Comparison of ENCODE assay signal across 8 cellular contexts in the genomic region with DNA sequence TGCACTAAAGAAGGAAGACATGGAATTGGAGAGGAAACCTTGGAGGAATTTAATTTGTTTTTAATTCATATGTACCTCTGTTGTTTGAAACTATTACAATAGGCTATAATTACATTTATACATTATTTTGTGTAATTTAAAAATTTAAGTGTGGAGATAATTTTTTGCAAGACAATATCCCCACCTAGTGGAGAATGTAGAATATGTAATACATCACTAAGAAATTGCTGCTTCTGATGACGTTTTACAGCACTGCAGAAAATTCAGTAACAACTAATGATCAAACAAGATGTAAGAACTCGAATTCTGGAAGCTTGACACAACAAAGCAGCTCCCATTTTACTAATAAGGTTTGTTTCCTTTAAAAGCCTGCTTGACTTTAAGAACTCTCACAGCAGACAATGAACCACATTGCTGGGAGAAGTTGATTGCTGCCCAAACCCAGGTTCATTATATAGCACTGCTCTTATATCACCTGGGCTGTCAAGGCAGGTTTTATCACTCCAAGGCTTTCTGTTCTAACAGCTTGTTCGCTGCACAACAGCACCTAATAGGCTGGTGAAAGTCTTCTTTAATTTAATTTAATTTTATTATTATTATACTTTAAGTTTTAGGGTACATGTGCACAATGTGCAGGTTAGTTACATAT. TPM values are rescaled to one million over a fixed set of nuclear protein-coding genes. Genes with fewer than 3 reads are reported as not detected.
DNase-seq lines count a peak whose midpoint lies in the region; ATAC-seq and TF ChIP-seq lines count a peak whose summit lies in the region.

No MANE protein-coding gene starts in this region.

- H3K27me3 Mint-ChIP-seq in CD4-positive, alpha-beta T cell, result no peaks in the 10 kb centered on the region
- H3K27me3 Mint-ChIP-seq in activated T-helper 1 cell treated with anti-CD3 and anti-CD28 coated beads, Interleukin-12 subunit alpha, Interleukin-12 subunit beta, Interleukin-2, Interleukin-4 antibody, amounts not matched to agents 30 ng/mL and 10 ng/mL and 1 ng/mL, durations not matched to agents 14 hours and 24 hours and 36 hours (ENCODE audit: insufficient read depth), result no peaks in the 10 kb centered on the region
- H3K27me3 Mint-ChIP-seq in activated T-cell treated with anti-CD3 and anti-CD28 coated beads, Interleukin-2, amount 50 U/mL, for 24 hours, result no peaks in the 10 kb centered on the region

- peaks cover 28% of the 10 kb centered on the region for H3K36me3 Mint-ChIP-seq in CD4-positive, alpha-beta T cell (ENCODE audit: low read depth)
- peaks cover 26% of the 10 kb centered on the region for H3K36me3 Mint-ChIP-seq in activated T-helper 1 cell treated with anti-CD3 and anti-CD28 coated beads, Interleukin-12 subunit alpha, Interleukin-12 subunit beta, Interleukin-2, Interleukin-4 antibody, amounts not matched to agents 30 ng/mL and 10 ng/mL and 1 ng/mL, durations not matched to agents 14 hours and 24 hours and 36 hours (ENCODE audit: low read depth)
- peaks cover 48% of the 10 kb centered on the region for H3K36me3 Mint-ChIP-seq in activated T-cell treated with anti-CD3 and anti-CD28 coated beads, Interleukin-2, amount 50 U/mL, for 24 hours (ENCODE audit: low read depth)

- H3K36me3 ChIP-seq in esophagus squamous epithelium, result peaks cover 0 to 11% (median 0%) of the 10 kb centered on the region in 3 donors
- no peaks in the 10 kb centered on the region for H3K36me3 ChIP-seq in ovary

- H3K27ac ChIP-seq in CD4-positive, alpha-beta T cell (ENCODE audit: low read depth, low read length), result no peak overlapping the region
- H3K27ac ChIP-seq in RWPE1, result no peak overlapping the region
- H3K27ac ChIP-seq in esophagus squamous epithelium, result peak overlapping the region in 1 of 4 donors; percentile 80
- no peak overlapping the region for H3K27ac ChIP-seq in ovary

- H3K9me3 ChIP-seq in CD4-positive, alpha-beta T cell (ENCODE audit: control insufficient read depth, low read length), result no peaks in the 10 kb centered on the region
- H3K9me3 ChIP-seq in esophagus squamous epithelium (no peaks in the 10 kb centered on the region), ovary (no peaks in the 10 kb centered on the region)

- TF ChIP-seq CTCF in CD4-positive, alpha-beta T cell (IDR thresholded peaks at IDR 0.05), result peak; percentile 78
- TF ChIP-seq CTCF in RWPE1 (conservative IDR thresholded peaks at IDR 0.05; ENCODE audit: low read depth) (peak; percentile 57), esophagus squamous epithelium (IDR thresholded peaks at IDR 0.05) (peak; percentile 46 to 77 (median 60)), ovary (IDR thresholded peaks at IDR 0.05) (peak; percentile 33 to 84 (median 70))

- DNase-seq in CD4-positive, alpha-beta T cell, result no peak
- DNase-seq in HEK293T (ENCODE audit: extremely low spot score) (peak; percentile 25), RWPE1 (ENCODE audit: low spot score) (peak; percentile 54), esophagus squamous epithelium (lab: John Stamatoyannopoulos, UW) (no peak), ovary (no peak), GOT3 (lab: John Stamatoyannopoulos, UW) (no peak)
- DNase-seq in activated T-helper 1 cell treated with anti-CD3 and anti-CD28 coated beads, Interleukin-12 subunit alpha, Interleukin-12 subunit beta, Interleukin-2, Interleukin-4 antibody, amounts not matched to agents 30 ng/mL and 10 ng/mL and 1 ng/mL, durations not matched to agents 14 hours and 24 hours and 36 hours (ENCODE audit: low spot score), result no peak
- DNase-seq in activated T-cell treated with anti-CD3 and anti-CD28 coated beads, Interleukin-2, amount 50 U/mL, for 24 hours, result no peak

- H3K27ac Mint-ChIP-seq in CD4-positive, alpha-beta T cell, result no peak overlapping the region
- no peak overlapping the region for H3K27ac Mint-ChIP-seq in activated T-helper 1 cell treated with anti-CD3 and anti-CD28 coated beads, Interleukin-12 subunit alpha, Interleukin-12 subunit beta, Interleukin-2, Interleukin-4 antibody, amounts not matched to agents 30 ng/mL and 10 ng/mL and 1 ng/mL, durations not matched to agents 14 hours and 24 hours and 36 hours
- no peak overlapping the region for H3K27ac Mint-ChIP-seq in activated T-cell treated with anti-CD3 and anti-CD28 coated beads, Interleukin-2, amount 50 U/mL, for 24 hours

- ATAC-seq in CD4-positive, alpha-beta T cell (ENCODE audit: poor library complexity), result peak; percentile 89

- TF ChIP-seq POLR2A in esophagus squamous epithelium (IDR thresholded peaks at IDR 0.05) (no peak), ovary (IDR thresholded peaks at IDR 0.05) (no peak)

- CTCF ChIA-PET in CD4-positive, alpha-beta T cell (lab: Charles Lee), result interaction anchor here (0.6 to 1.2 kb wide), 2 partner anchors 35 to 717 kb away, joined by 3 to 4 read pairs; no protein-coding TSS in a partner anchor
- CTCF ChIA-PET in HEK293T (lab: Yijun Ruan, JAX), result interaction anchor here (0.5 kb wide), 1 partner anchor 17 kb away, joined by 3 read pairs; no protein-coding TSS in a partner anchor
- CTCF ChIA-PET in RWPE1 (lab: Yijun Ruan, JAX), result interaction anchor here (0.5 to 0.7 kb wide), 3 partner anchors 417 to 1374 kb away, joined by 3 to 4 read pairs (median 3); no protein-coding TSS in a partner anchor

- peaks cover 4 to 42% (median 24%) of the 10 kb centered on the region in 3 donors for H3K4me1 ChIP-seq in esophagus squamous epithelium
- peaks cover 8% of the 10 kb centered on the region for H3K4me1 ChIP-seq in ovary (ENCODE audit: insufficient read depth)

- H3K4me1 Mint-ChIP-seq in CD4-positive, alpha-beta T cell (ENCODE audit: low read depth), result peaks cover 16% of the 10 kb centered on the region
- peaks cover 18% of the 10 kb centered on the region for H3K4me1 Mint-ChIP-seq in activated T-helper 1 cell treated with anti-CD3 and anti-CD28 coated beads, Interleukin-12 subunit alpha, Interleukin-12 subunit beta, Interleukin-2, Interleukin-4 antibody, amounts not matched to agents 30 ng/mL and 10 ng/mL and 1 ng/mL, durations not matched to agents 14 hours and 24 hours and 36 hours (ENCODE audit: low read depth)
- peaks cover 17% of the 10 kb centered on the region for H3K4me1 Mint-ChIP-seq in activated T-cell treated with anti-CD3 and anti-CD28 coated beads, Interleukin-2, amount 50 U/mL, for 24 hours (ENCODE audit: low read depth)

- no peak overlapping the region for H3K4me3 Mint-ChIP-seq in CD4-positive, alpha-beta T cell
- no peak overlapping the region for H3K4me3 Mint-ChIP-seq in activated T-helper 1 cell treated with anti-CD3 and anti-CD28 coated beads, Interleukin-12 subunit alpha, Interleukin-12 subunit beta, Interleukin-2, Interleukin-4 antibody, amounts not matched to agents 30 ng/mL and 10 ng/mL and 1 ng/mL, durations not matched to agents 14 hours and 24 hours and 36 hours
- no peak overlapping the region for H3K4me3 Mint-ChIP-seq in activated T-cell treated with anti-CD3 and anti-CD28 coated beads, Interleukin-2, amount 50 U/mL, for 24 hours

- WGBS in esophagus squamous epithelium, 2 donors, result 7 to 12% methylated on average over 3 of the region's 3 CpGs
- WGBS in ovary, 3 donors, result 8 to 15% (median 10%) methylated on average over 3 of the region's 3 CpGs

- H3K4me3 ChIP-seq in esophagus squamous epithelium, result no peak overlapping the region
- no peak overlapping the region for H3K4me3 ChIP-seq in ovary

- no peaks in the 10 kb centered on the region for H3K27me3 ChIP-seq in CD4-positive, alpha-beta T cell (ENCODE audit: control insufficient read depth, insufficient read depth, low read length)
- H3K27me3 ChIP-seq in esophagus squamous epithelium (no peaks in the 10 kb centered on the region), ovary (no peaks in the 10 kb centered on the region)

- TF ChIP-seq EP300 in ovary (IDR thresholded peaks at IDR 0.05), result no peak

- H3K9me3 Mint-ChIP-seq in CD4-positive, alpha-beta T cell, result no peaks in the 10 kb centered on the region
- H3K9me3 Mint-ChIP-seq in activated T-helper 1 cell treated with anti-CD3 and anti-CD28 coated beads, Interleukin-12 subunit alpha, Interleukin-12 subunit beta, Interleukin-2, Interleukin-4 antibody, amounts not matched to agents 30 ng/mL and 10 ng/mL and 1 ng/mL, durations not matched to agents 14 hours and 24 hours and 36 hours, result no peaks in the 10 kb centered on the region
- no peaks in the 10 kb centered on the region for H3K9me3 Mint-ChIP-seq in activated T-cell treated with anti-CD3 and anti-CD28 coated beads, Interleukin-2, amount 50 U/mL, for 24 hours

- POLR2A ChIA-PET in CD4-positive, alpha-beta T cell (lab: Charles Lee), result interaction anchor here (0.8 kb wide), 1 partner anchor 20 kb away, joined by 3 read pairs; no protein-coding TSS in a partner anchor
- POLR2A ChIA-PET in HEK293T (lab: Yijun Ruan, JAX), result no interaction called here
- POLR2A ChIA-PET in RWPE1 (lab: Yijun Ruan, JAX; ENCODE audit: low non-redundant PET), result no interaction called here

- intact Hi-C loops in CD4-positive, alpha-beta T cell (cut with DNase I, micrococcal nuclease), result loop anchor here (1.0 to 5.0 kb wide), 6 partner anchors 58 to 715 kb away; no protein-coding TSS in a partner anchor
- intact Hi-C loops in esophagus squamous epithelium (cut with DNase I), result no loop called here
- intact Hi-C loops in ovary (cut with DNase I), result loop anchor here in 1 of 4 donors (5.0 kb wide), 2 partner anchors 315 to 715 kb away; a partner anchor contains a TSS
- intact Hi-C loops in activated T-helper 1 cell treated with anti-CD3 and anti-CD28 coated beads, Interleukin-12 subunit alpha, Interleukin-12 subunit beta, Interleukin-2, Interleukin-4 antibody, amounts not matched to agents 30 ng/mL and 10 ng/mL and 1 ng/mL, durations not matched to agents 14 hours and 24 hours and 36 hours (cut with micrococcal nuclease), result loop anchor here (1.0 to 2.0 kb wide), 7 partner anchors 17 to 715 kb away; no protein-coding TSS in a partner anchor

TF ChIP-seq in HEK293T, 16 proteins besides CTCF, POLR2A, EP300 and RAD21 (continues in another document):
- TF ChIP-seq L3MBTL2 (conservative IDR thresholded peaks at IDR 0.05) (no peak), ARNT (IDR thresholded peaks at IDR 0.05) (no peak), FOXA1 (IDR thresholded peaks at IDR 0.05) (no peak), NFRKB (IDR thresholded peaks at IDR 0.05) (no peak), LEF1 (IDR thresholded peaks at IDR 0.05; ENCODE audit: borderline replicate concordance) (no peak), SP1 (IDR thresholded peaks at IDR 0.05) (no peak), ZNF384 (IDR thresholded peaks at IDR 0.05) (no peak), FOXK2 (IDR thresholded peaks at IDR 0.05) (no peak), ELF4 (IDR thresholded peaks at IDR 0.05) (no peak), SUZ12 (IDR thresholded peaks at IDR 0.05) (no peak), FOXM1 (IDR thresholded peaks at IDR 0.05; ENCODE audit: borderline replicate concordance) (no peak), CTBP1 (IDR thresholded peaks at IDR 0.05; ENCODE audit: borderline replicate concordance) (no peak)

RNA-seq across cellular contexts. Expression of a gene that starts 53.4 kb away (rescaled TPM):
- total RNA-seq in CD4-positive, alpha-beta T cell, result 10 to 100 TPM; 29.3 to 32.9 TPM
- 10 to 100 TPM; 14.0 to 32.2 (median 21.0) TPM for total RNA-seq in esophagus squamous epithelium
- 10 to 100 TPM; 24.8 to 46.8 (median 31.6) TPM for total RNA-seq in ovary
- 10 to 100 TPM; 14.0 to 20.5 TPM for polyA plus RNA-seq in ovary
- 49.8 and 51.7 TPM in 2 replicates for total RNA-seq in activated T-helper 1 cell treated with anti-CD3 and anti-CD28 coated beads, Interleukin-12 subunit alpha, Interleukin-12 subunit beta, Interleukin-2, Interleukin-4 antibody, amounts not matched to agents 30 ng/mL and 10 ng/mL and 1 ng/mL, durations not matched to agents 14 hours and 24 hours and 36 hours

Comparison
In these comparisons a context has a peak if more than half of its experiments do, and no peak if none do; other contexts are left out.
1. DNase-seq: peak in HEK293T (single experiment) and RWPE1 (single experiment); none in CD4-positive, alpha-beta T cell (0 of 10), esophagus squamous epithelium (single experiment), ovary (0 of 5), activated T-helper 1 cell treated with anti-CD3 and anti-CD28 coated beads, Interleukin-12 subunit alpha, Interleukin-12 subunit beta, Interleukin-2, Interleukin-4 antibody, amounts not matched to agents 30 ng/mL and 10 ng/mL and 1 ng/mL, durations not matched to agents 14 hours and 24 hours and 36 hours (single experiment), activated T-cell treated with anti-CD3 and anti-CD28 coated beads, Interleukin-2, amount 50 U/mL, for 24 hours (single experiment) and GOT3 (single experiment).
2. Peak in every context shown above with its lines, with median percentiles within 50 percentile points of each other: CTCF ChIP-seq.